ENCODE assay signal across 8 cellular contexts in genomic region chr11:12827929-12828812, GRCh38.
DNase-seq lines count a peak whose midpoint lies in the region; ATAC-seq and TF ChIP-seq lines count a peak whose summit lies in the region.

No MANE protein-coding gene starts in this region.

- H3K36me3 ChIP-seq in esophagus (ENCODE audit: control insufficient read depth in 2 of 2, insufficient read depth in 2 of 2, low read length in 1 of 2) (no peaks in the 10 kb centered on the region), mucosa of rectum (ENCODE audit: control insufficient read depth in 2 of 2, insufficient read depth in 2 of 2, low read length in 2 of 2) (no peaks in the 10 kb centered on the region)

- peak overlapping the region; percentile 42 to 53 for H3K9ac ChIP-seq in mucosa of rectum (ENCODE audit: low read depth in 1 of 2, low read length in 2 of 2)

- H3K27me3 ChIP-seq in esophagus (ENCODE audit: control insufficient read depth in 1 of 2, insufficient read depth in 2 of 2, low read length in 2 of 2) (no peaks in the 10 kb centered on the region), mucosa of rectum (ENCODE audit: control insufficient read depth in 2 of 2, insufficient read depth in 2 of 2, low read length in 2 of 2) (no peaks in the 10 kb centered on the region)

- ATAC-seq in HG03442 (IDR thresholded peaks at IDR 0.05; ENCODE audit: unreplicated experiment) (peak; percentile 55), HG02763 (IDR thresholded peaks at IDR 0.05; ENCODE audit: unreplicated experiment) (no peak)

- POLR2A ChIA-PET in RWPE1 (lab: Yijun Ruan, JAX; ENCODE audit: low non-redundant PET) = interaction anchor here (0.6 to 0.7 kb wide), 2 partner anchors 42 to 85 kb away, joined by 3 to 4 read pairs; no protein-coding TSS in a partner anchor

- H3K27ac ChIP-seq in RWPE1 (peak overlapping the region; percentile 94), esophagus (ENCODE audit: low read depth in 2 of 2, low read length in 1 of 2) (peak overlapping the region; percentile 57 to 74), mucosa of rectum (ENCODE audit: low read depth in 2 of 2, low read length in 2 of 2) (peak overlapping the region; percentile 79 to 80)

- peaks cover 0 to 2% of the 10 kb centered on the region in 2 donors for H3K4me1 ChIP-seq in esophagus (ENCODE audit: control insufficient read depth in 2 of 2, insufficient read depth in 2 of 2, low read length in 1 of 2)
- peaks cover 3 to 21% of the 10 kb centered on the region in 2 donors for H3K4me1 ChIP-seq in mucosa of rectum (ENCODE audit: control insufficient read depth in 2 of 2, insufficient read depth in 2 of 2, low read length in 2 of 2)

- DNase-seq in NCI-H2171 treated with DMSO at 0.1 percent for 48 hours (lab: John Stamatoyannopoulos, UW) (peak; percentile 49), NCI-H2171 (lab: John Stamatoyannopoulos, UW) (no peak), RWPE1 (ENCODE audit: low spot score) (peak; percentile 36)
- DNase-seq in stimulated activated CD4-positive, alpha-beta T cell treated with anti-CD3 and anti-CD28 coated beads, Interleukin-4, amount 100 ng/mL, for 24 hours = no peak

- WGBS in esophagus, 2 donors = 9% methylated on average over 17 of the region's 17 CpGs

- CTCF ChIA-PET in RWPE1 (lab: Yijun Ruan, JAX) = interaction anchor here (0.5 to 1.2 kb wide), 7 partner anchors 40 to 497 kb away, joined by 3 to 5 read pairs (median 3); no protein-coding TSS in a partner anchor

- TF ChIP-seq CTCF in RWPE1 (conservative IDR thresholded peaks at IDR 0.05; ENCODE audit: low read depth) = no peak

- H3K9me3 ChIP-seq in esophagus (ENCODE audit: control insufficient read depth in 2 of 2, insufficient read depth in 1 of 2, low read depth in 1 of 2, low read length in 1 of 2) (no peaks in the 10 kb centered on the region), mucosa of rectum (ENCODE audit: control insufficient read depth in 2 of 2, low read length in 2 of 2) (no peaks in the 10 kb centered on the region)

- H3K4me3 ChIP-seq in esophagus (ENCODE audit: low read depth in 1 of 2, low read length in 2 of 2) (peak overlapping the region; percentile 1 to 31), mucosa of rectum (ENCODE audit: low read length in 2 of 2) (peak overlapping the region; percentile 73 to 79)

Comparison
In these comparisons a context has a peak if more than half of its experiments do, and no peak if none do; other contexts are left out.
1. DNase-seq: peak in NCI-H2171 treated with DMSO at 0.1 percent for 48 hours (single experiment) and RWPE1 (single experiment); none in NCI-H2171 (single experiment) and stimulated activated CD4-positive, alpha-beta T cell treated with anti-CD3 and anti-CD28 coated beads, Interleukin-4, amount 100 ng/mL, for 24 hours (single experiment).
2. Peak in every context shown above with its lines, with median percentiles within 50 percentile points of each other: H3K27ac ChIP-seq.